21 cellular contexts compared by ENCODE assay signal in genomic region chr6:38370653-38371311, GRCh38.
A peak's percentile ranks its signal among the peaks of the same experiment; 100 is the strongest.
DNase-seq lines count a peak whose midpoint lies in the region; ATAC-seq and TF ChIP-seq lines count a peak whose summit lies in the region.
"Had no signal": no experiment of that assay in that cellular context is flagged by ENCODE, and none has a peak within 500 bp of the region (broad histone marks: within the 10 kb centered on the region; RNA-seq: fewer than 3 reads in every experiment).

No MANE protein-coding gene starts in this region.

- peaks cover 2% of the 10 kb centered on the region for H3K79me1 ChIP-seq in mesenchymal stem cell (replicated peaks; ENCODE audit: low read length, poor library complexity, severe bottlenecking)

- H2BK120ac ChIP-seq in mesenchymal stem cell (ENCODE audit: low read depth, low read length), result no peak overlapping the region

- H3K4me3 ChIP-seq in A673 (ENCODE audit: low read depth, low read length, poor library complexity, severe bottlenecking) (no peak overlapping the region), mesenchymal stem cell (ENCODE audit: insufficient read depth in 1 of 2, low read depth in 1 of 2, low read length in 2 of 2) (peak overlapping the region in 1 of 2 experiments; percentile 1)
- H3K4me3 ChIP-seq in CD8-positive, alpha-beta T cell (ENCODE audit: low read depth, low read length), result no peak overlapping the region
- H3K4me3 ChIP-seq: lower lobe of right lung, sigmoid colon, tibial nerve had no signal

- no peaks in the 10 kb centered on the region for H3K9me3 Mint-ChIP-seq in nephron
- no peaks in the 10 kb centered on the region for H3K9me3 Mint-ChIP-seq in CD8-positive, alpha-beta T cell
- H3K9me3 Mint-ChIP-seq: stimulated activated memory B cell treated with anti-CD40 and anti-IgM and Interleukin-4, amounts not matched to agents 10 μg/mL and 1 μg/mL and 100 μg/mL, for 72 hours had no signal

- ATAC-seq in GM21515 (IDR thresholded peaks at IDR 0.05; ENCODE audit: unreplicated experiment) (no peak), GM21447 (IDR thresholded peaks at IDR 0.05; ENCODE audit: unreplicated experiment) (no peak)
- ATAC-seq in CD8-positive, alpha-beta T cell, result no peak
- ATAC-seq: activated CD8-positive, alpha-beta memory T cell treated with anti-CD3 and anti-CD28 coated beads, Interleukin-2, amount 10 ng/mL, durations not matched to agents 7 days and 5 days; lower lobe of right lung; stimulated activated memory B cell treated with anti-CD40 and anti-IgM and Interleukin-4, amounts not matched to agents 10 μg/mL and 1 μg/mL and 100 μg/mL, for 72 hours had no signal

- H2AK5ac ChIP-seq in mesenchymal stem cell (ENCODE audit: low read length, severe bottlenecking), result no peak overlapping the region

- H2BK5ac ChIP-seq in mesenchymal stem cell (ENCODE audit: low read depth, low read length, poor library complexity, severe bottlenecking), result no peak overlapping the region

- no peak overlapping the region for H3K9ac ChIP-seq in mesenchymal stem cell (ENCODE audit: low read length)

- intact Hi-C loops in A673 (cut with micrococcal nuclease; ENCODE audit: unreplicated experiment), result no loop called here
- intact Hi-C loops in CD8-positive, alpha-beta T cell (cut with DNase I, micrococcal nuclease), result no loop called here

- no peaks in the 10 kb centered on the region for H3K27me3 Mint-ChIP-seq in nephron (ENCODE audit: low read depth)
- no peaks in the 10 kb centered on the region for H3K27me3 Mint-ChIP-seq in CD8-positive, alpha-beta T cell (ENCODE audit: low read depth)
- H3K27me3 Mint-ChIP-seq: activated CD8-positive, alpha-beta memory T cell treated with anti-CD3 and anti-CD28 coated beads, Interleukin-2, amount 10 ng/mL, durations not matched to agents 7 days and 5 days; activated naive CD8-positive, alpha-beta T cell; stimulated activated memory B cell treated with anti-CD40 and anti-IgM and Interleukin-4, amounts not matched to agents 10 μg/mL and 1 μg/mL and 100 μg/mL, for 72 hours had no signal

- H2BK12ac ChIP-seq in mesenchymal stem cell (ENCODE audit: low read length in 2 of 2), result no peak overlapping the region

- POLR2A ChIA-PET in A673 (lab: Charles Lee; ENCODE audit: low non-redundant PET), result no interaction called here
- POLR2A ChIA-PET in CD8-positive, alpha-beta T cell (lab: Charles Lee), result interaction anchor here (0.6 kb wide), 1 partner anchor 47 kb away, joined by 3 read pairs; no protein-coding TSS in a partner anchor

- no peak overlapping the region for H3K4me2 ChIP-seq in mesenchymal stem cell (ENCODE audit: low read length, poor library complexity, severe bottlenecking)

- no peak overlapping the region for H3K18ac ChIP-seq in mesenchymal stem cell (ENCODE audit: low read depth in 1 of 2, low read length in 2 of 2)

- H3K4me1 ChIP-seq in A673 (ENCODE audit: insufficient read depth, low read length, poor library complexity, severe bottlenecking) (no peaks in the 10 kb centered on the region), mesenchymal stem cell (ENCODE audit: control insufficient read depth, insufficient read depth, low read depth, low read length) (peaks cover 4% of the 10 kb centered on the region)
- no peaks in the 10 kb centered on the region for H3K4me1 ChIP-seq in CD8-positive, alpha-beta T cell (ENCODE audit: insufficient read depth, low read length)
- H3K4me1 ChIP-seq: lower lobe of right lung had no signal

- H4K91ac ChIP-seq in mesenchymal stem cell (ENCODE audit: low read length), result no peak overlapping the region

- H3K4me1 Mint-ChIP-seq in nephron, result peaks cover 57% of the 10 kb centered on the region
- H3K4me1 Mint-ChIP-seq in CD8-positive, alpha-beta T cell (ENCODE audit: low read depth), result peaks cover 6% of the 10 kb centered on the region
- H3K4me1 Mint-ChIP-seq: activated CD8-positive, alpha-beta memory T cell treated with anti-CD3 and anti-CD28 coated beads, Interleukin-2, amount 10 ng/mL, durations not matched to agents 7 days and 5 days; stimulated activated memory B cell treated with anti-CD40 and anti-IgM and Interleukin-4, amounts not matched to agents 10 μg/mL and 1 μg/mL and 100 μg/mL, for 72 hours had no signal

- no peak overlapping the region for H2BK15ac ChIP-seq in mesenchymal stem cell (ENCODE audit: low read depth, poor library complexity, severe bottlenecking)

- H3K36me3 ChIP-seq in A673 (ENCODE audit: insufficient read depth, low read length, poor library complexity, severe bottlenecking), result no peaks in the 10 kb centered on the region
- no peaks in the 10 kb centered on the region for H3K36me3 ChIP-seq in mesenchymal stem cell (ENCODE audit: control insufficient read depth in 1 of 2, insufficient read depth in 2 of 2, low read depth in 1 of 2, low read length in 2 of 2)
- no peaks in the 10 kb centered on the region for H3K36me3 ChIP-seq in CD8-positive, alpha-beta T cell (ENCODE audit: insufficient read depth, low read length)
- H3K36me3 ChIP-seq: lower lobe of right lung, sigmoid colon, tibial nerve had no signal

- no peak overlapping the region for H3K23ac ChIP-seq in mesenchymal stem cell (ENCODE audit: low read length in 2 of 2)

- H3K36me3 Mint-ChIP-seq in nephron (ENCODE audit: low read depth), result no peaks in the 10 kb centered on the region
- H3K36me3 Mint-ChIP-seq in CD8-positive, alpha-beta T cell, result no peaks in the 10 kb centered on the region
- H3K36me3 Mint-ChIP-seq: activated CD8-positive, alpha-beta memory T cell treated with anti-CD3 and anti-CD28 coated beads, Interleukin-2, amount 10 ng/mL, durations not matched to agents 7 days and 5 days had no signal

- H3K27me3 ChIP-seq in A673 (replicated peaks; ENCODE audit: insufficient read depth, low read depth, low read length, poor library complexity) (no peaks in the 10 kb centered on the region), mesenchymal stem cell (ENCODE audit: control insufficient read depth in 1 of 2, insufficient read depth in 1 of 2, low read length in 2 of 2) (no peaks in the 10 kb centered on the region)
- no peaks in the 10 kb centered on the region for H3K27me3 ChIP-seq in CD8-positive, alpha-beta T cell (ENCODE audit: insufficient read depth, low read length)
- H3K27me3 ChIP-seq: sigmoid colon, tibial nerve had no signal

- H3K4me3 Mint-ChIP-seq in nephron, result no peak overlapping the region
- no peak overlapping the region for H3K4me3 Mint-ChIP-seq in CD8-positive, alpha-beta T cell
- H3K4me3 Mint-ChIP-seq: activated CD8-positive, alpha-beta memory T cell treated with anti-CD3 and anti-CD28 coated beads, Interleukin-2, amount 10 ng/mL, durations not matched to agents 7 days and 5 days; activated naive CD8-positive, alpha-beta T cell; stimulated activated memory B cell treated with anti-CD40 and anti-IgM and Interleukin-4, amounts not matched to agents 10 μg/mL and 1 μg/mL and 100 μg/mL, for 72 hours had no signal

- BruUV-seq in A673 (replicated peaks; lab: Mats Ljungman, UMichigan), result no TSS peak

- no peak overlapping the region for H4K8ac ChIP-seq in mesenchymal stem cell (ENCODE audit: low read length)

- H2AFZ ChIP-seq in mesenchymal stem cell (ENCODE audit: low read depth, low read length), result no peak overlapping the region

- H3K9me3 ChIP-seq in A673 (ENCODE audit: low read depth, low read length, poor library complexity, severe bottlenecking), result no peaks in the 10 kb centered on the region
- H3K9me3 ChIP-seq in mesenchymal stem cell (ENCODE audit: control insufficient read depth, low read length), result no peaks in the 10 kb centered on the region
- no peaks in the 10 kb centered on the region for H3K9me3 ChIP-seq in CD8-positive, alpha-beta T cell (ENCODE audit: low read length)
- H3K9me3 ChIP-seq: lower lobe of right lung, sigmoid colon, tibial nerve had no signal

- no peak overlapping the region for H3K27ac ChIP-seq in A673 (ENCODE audit: low read depth, low read length, poor library complexity, severe bottlenecking)
- no peak overlapping the region for H3K27ac ChIP-seq in mesenchymal stem cell (ENCODE audit: low read length, poor library complexity, severe bottlenecking)
- no peak overlapping the region for H3K27ac ChIP-seq in CD8-positive, alpha-beta T cell (ENCODE audit: low read depth, low read length)
- H3K27ac ChIP-seq: lower lobe of right lung, tibial nerve had no signal

- CTCF ChIA-PET in A673 (lab: Charles Lee), result no interaction called here
- CTCF ChIA-PET in CD8-positive, alpha-beta T cell (lab: Charles Lee), result no interaction called here

- H3K27ac Mint-ChIP-seq in nephron, result peak overlapping the region; percentile 31 to 75 (median 70)
- H3K27ac Mint-ChIP-seq in CD8-positive, alpha-beta T cell, result no peak overlapping the region
- H3K27ac Mint-ChIP-seq: activated CD8-positive, alpha-beta memory T cell treated with anti-CD3 and anti-CD28 coated beads, Interleukin-2, amount 10 ng/mL, durations not matched to agents 7 days and 5 days; activated naive CD8-positive, alpha-beta T cell; stimulated activated memory B cell treated with anti-CD40 and anti-IgM and Interleukin-4, amounts not matched to agents 10 μg/mL and 1 μg/mL and 100 μg/mL, for 72 hours had no signal

- H3K4ac ChIP-seq in mesenchymal stem cell (ENCODE audit: low read depth in 1 of 2, low read length in 2 of 2), result no peak overlapping the region

- TF ChIP-seq CTCF in A673 (conservative IDR thresholded peaks at IDR 0.05; ENCODE audit: low read depth, low read length) (no peak), nephron (IDR thresholded peaks at IDR 0.05; ENCODE audit: unreplicated experiment in 3 of 3) (no peak)
- TF ChIP-seq CTCF in CD8-positive, alpha-beta T cell (IDR thresholded peaks at IDR 0.05), result no peak

- no peak overlapping the region for H3K14ac ChIP-seq in mesenchymal stem cell (ENCODE audit: low read length in 2 of 2)

- 73% methylated on average over 2 of the region's 2 CpGs for WGBS in mesenchymal stem cell

- DNase-seq in A673 (ENCODE audit: low spot score) (peak; percentile 9), NCI-H128 (lab: John Stamatoyannopoulos, UW; ENCODE audit: unreplicated experiment) (peak; percentile 42), fibroblast of gingiva (ENCODE audit: low read depth) (peak; percentile 56), mesenchymal stem cell (no peak)
- DNase-seq in CD8-positive, alpha-beta T cell, result no peak
- DNase-seq: activated CD4-positive, alpha-beta T cell treated with anti-CD3 and anti-CD28 coated beads for 4 hours; activated CD8-positive, alpha-beta memory T cell treated with anti-CD3 and anti-CD28 coated beads, Interleukin-2, amount 10 ng/mL, durations not matched to agents 7 days and 5 days; effector memory CD4-positive, alpha-beta T cell; head of caudate nucleus; lower lobe of right lung; MM.1S; NCI-H2029 treated with DMSO at 0.1 percent for 48 hours; SIG-M5; sigmoid colon; T-helper 1 cell had no signal

Comparison
In these comparisons a context has a peak if more than half of its experiments do, and no peak if none do; other contexts are left out.
1. DNase-seq: peak in A673 (single experiment), NCI-H128 (single experiment) and fibroblast of gingiva (single experiment); none in mesenchymal stem cell (single experiment) and CD8-positive, alpha-beta T cell (0 of 7).